In the genomic region with DNA sequence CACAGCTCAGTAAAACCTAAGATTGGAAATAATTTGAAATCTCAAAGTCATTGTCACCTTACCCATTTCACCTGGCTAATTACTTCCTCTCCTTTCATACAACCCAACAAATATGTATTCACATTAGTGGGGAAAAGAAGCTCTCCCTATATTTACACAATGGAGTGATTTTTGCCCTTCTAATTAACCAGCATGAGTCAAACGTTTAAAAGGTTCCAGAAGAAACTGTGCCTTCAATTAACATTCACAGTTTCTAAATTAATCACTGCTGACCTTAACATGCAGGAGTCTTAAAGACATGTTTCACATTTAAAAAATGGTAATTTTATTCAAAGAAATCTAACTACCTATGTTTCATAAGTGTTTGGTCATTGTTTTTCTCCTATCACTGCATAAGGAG, we compare ENCODE assay signal across 15 cellular contexts.
DNase-seq lines count a peak whose midpoint lies in the region; ATAC-seq, FAIRE-seq and TF ChIP-seq lines count a peak whose summit lies in the region.
"Had no signal": no experiment of that assay in that cellular context is flagged by ENCODE, and none has a peak within 500 bp of the region (broad histone marks: within the 10 kb centered on the region; RNA-seq: fewer than 3 reads in every experiment).

No MANE protein-coding gene starts in this region.

- in situ Hi-C loops in HAP-1 (cut with MboI; ENCODE audit: low sequenced_read_pairs): no loop called here

- H3K9me3 ChIP-seq in HAP-1 (no peaks in the 10 kb centered on the region), heart right ventricle (peaks cover 0 to 21% (median 0%) of the 10 kb centered on the region in 11 donors), esophagus muscularis mucosa (peaks cover 0 to 4% (median 0%) of the 10 kb centered on the region in 4 donors)
- H3K9me3 ChIP-seq: Caco-2 had no signal

- intact Hi-C loops in heart right ventricle (cut with DNase I): no loop called here
- intact Hi-C loops in esophagus muscularis mucosa (cut with DNase I): no loop called here

- WGBS in heart right ventricle, 2 donors: 51 to 65% methylated on average over 1 of the region's 1 CpG
- 32% methylated on average over 1 of the region's 1 CpG for WGBS in esophagus muscularis mucosa

- no peaks in the 10 kb centered on the region for H3K4me1 ChIP-seq in HAP-1
- no peaks in the 10 kb centered on the region for H3K4me1 ChIP-seq in heart right ventricle
- H3K4me1 ChIP-seq in esophagus muscularis mucosa: no peaks in the 10 kb centered on the region
- H3K4me1 ChIP-seq: Caco-2 had no signal

- H3K27me3 ChIP-seq in HAP-1 (ENCODE audit: low read depth) (no peaks in the 10 kb centered on the region), heart right ventricle (no peaks in the 10 kb centered on the region), esophagus muscularis mucosa (no peaks in the 10 kb centered on the region)

- TF ChIP-seq POLR2A in esophagus muscularis mucosa (IDR thresholded peaks at IDR 0.05; ENCODE audit: low read depth): no peak

- no peak for ATAC-seq in heart right ventricle
- ATAC-seq: HCT116, K562 had no signal

- FAIRE-seq in colon (lab: Jason Lieb, UNC): peak; percentile 66
- FAIRE-seq: K562 had no signal

- no peak for TF ChIP-seq EP300 in esophagus muscularis mucosa (IDR thresholded peaks at IDR 0.05)

- no peak for TF ChIP-seq CTCF in heart right ventricle (IDR thresholded peaks at IDR 0.05)
- no peak for TF ChIP-seq CTCF in esophagus muscularis mucosa (IDR thresholded peaks at IDR 0.05)

- DNase-seq in COR-L47 (lab: John Stamatoyannopoulos, UW) (peak; percentile 42), NCI-H1105 treated with DMSO at 0.1 percent for 48 hours (lab: John Stamatoyannopoulos, UW) (peak; percentile 65), NCI-H748 (lab: John Stamatoyannopoulos, UW; ENCODE audit: unreplicated experiment) (peak; percentile 86), HAP-1 (ENCODE audit: low spot score in 2 of 2) (no peak), SIG-M5 (lab: John Stamatoyannopoulos, UW) (no peak), heart right ventricle (no peak), esophagus muscularis mucosa (ENCODE audit: extremely low spot score) (no peak)
- DNase-seq: Caco-2, GM23248, NCI-H2227 treated with DMSO at 0.1 percent for 48 hours, NCI-H524, PC-9 had no signal

- H3K4me3 ChIP-seq in HAP-1: no peak overlapping the region
- no peak overlapping the region for H3K4me3 ChIP-seq in heart right ventricle
- no peak overlapping the region for H3K4me3 ChIP-seq in esophagus muscularis mucosa
- H3K4me3 ChIP-seq: GM23248, K562, PC-9 had no signal

- H3K27ac ChIP-seq in heart right ventricle (no peak overlapping the region), esophagus muscularis mucosa (replicated peaks in 1 of 4) (no peak overlapping the region)

- H3K36me3 ChIP-seq in HAP-1 (replicated peaks): no peaks in the 10 kb centered on the region
- no peaks in the 10 kb centered on the region for H3K36me3 ChIP-seq in heart right ventricle
- H3K36me3 ChIP-seq in esophagus muscularis mucosa: no peaks in the 10 kb centered on the region

Comparison
In these comparisons a context has a peak if more than half of its experiments do, and no peak if none do; other contexts are left out.
1. DNase-seq: peak in COR-L47 (single experiment), NCI-H1105 treated with DMSO at 0.1 percent for 48 hours (single experiment) and NCI-H748 (single experiment); none in HAP-1 (0 of 2), SIG-M5 (single experiment), heart right ventricle (0 of 2) and esophagus muscularis mucosa (single experiment).